20 cellular contexts compared by ENCODE assay signal in genomic region chr7:106238830-106239229, GRCh38.
"Had no signal": no experiment of that assay in that cellular context is flagged by ENCODE, and none has a peak within 500 bp of the region (broad histone marks: within the 10 kb centered on the region; RNA-seq: fewer than 3 reads in every experiment).

No MANE protein-coding gene starts in this region.

- H3K27ac ChIP-seq: coronary artery, hepatocyte, neural progenitor cell, parathyroid adenoma, skin epidermis, spleen, testis, tibial artery had no signal

- ATAC-seq: stimulated activated memory B cell treated with anti-CD40 and anti-IgM and Interleukin-4, amounts not matched to agents 10 μg/mL and 1 μg/mL and 100 μg/mL, for 72 hours; stimulated activated naive CD8-positive, alpha-beta T cell treated with anti-CD3 and anti-CD28 coated beads, Interleukin-15, Interleukin-2, amounts not matched to agents 100 U/mL and 50 U/mL, for 24 hours had no signal

- DNase-seq: dermis blood vessel endothelial cell; effector memory CD4-positive, alpha-beta T cell; kidney; naive B cell; spleen; stimulated activated CD4-positive, alpha-beta T cell treated with anti-CD3 and anti-CD28 coated beads, Interleukin-4, amount 100 ng/mL, for 4 hours; stimulated activated naive CD8-positive, alpha-beta T cell treated with anti-CD3 and anti-CD28 coated beads, Interleukin-15, Interleukin-2, amounts not matched to agents 100 U/mL and 50 U/mL, for 24 hours; testis; tibial artery had no signal

- H3K4me1 ChIP-seq: neural progenitor cell, parathyroid adenoma, testis had no signal

- H3K4me3 Mint-ChIP-seq: memory B cell; naive B cell; nephron; neural progenitor cell; stimulated activated memory B cell treated with anti-CD40 and anti-IgM and Interleukin-4, amounts not matched to agents 10 μg/mL and 1 μg/mL and 100 μg/mL, for 72 hours; type B pancreatic cell had no signal

- H3K27me3 Mint-ChIP-seq: memory B cell; progenitor cell of endocrine pancreas; stimulated activated memory B cell treated with anti-CD40 and anti-IgM and Interleukin-4, amounts not matched to agents 10 μg/mL and 1 μg/mL and 100 μg/mL, for 72 hours had no signal

- H3K9me3 Mint-ChIP-seq: neural progenitor cell had no signal

- H3K4me3 ChIP-seq: coronary artery, hepatocyte, lung, neural progenitor cell, skin epidermis, spleen, testis, tibial artery had no signal

- H3K27me3 ChIP-seq: hepatocyte, neural progenitor cell, spleen, testis, tibial artery had no signal

- H3K27ac Mint-ChIP-seq: memory B cell; nephron; neural progenitor cell; progenitor cell of endocrine pancreas; stimulated activated memory B cell treated with anti-CD40 and anti-IgM and Interleukin-4, amounts not matched to agents 10 μg/mL and 1 μg/mL and 100 μg/mL, for 72 hours; type B pancreatic cell had no signal

- H3K36me3 ChIP-seq: neural progenitor cell, spleen, tibial artery had no signal

- H3K9me3 ChIP-seq: spleen, testis, tibial artery had no signal

- H3K4me1 Mint-ChIP-seq: memory B cell; naive B cell; nephron; neural progenitor cell; stimulated activated memory B cell treated with anti-CD40 and anti-IgM and Interleukin-4, amounts not matched to agents 10 μg/mL and 1 μg/mL and 100 μg/mL, for 72 hours had no signal

- H3K36me3 Mint-ChIP-seq: naive B cell; neural progenitor cell; stimulated activated memory B cell treated with anti-CD40 and anti-IgM and Interleukin-4, amounts not matched to agents 10 μg/mL and 1 μg/mL and 100 μg/mL, for 72 hours had no signal
